Comparison of ENCODE assay signal across 13 cellular contexts in the genomic region with DNA sequence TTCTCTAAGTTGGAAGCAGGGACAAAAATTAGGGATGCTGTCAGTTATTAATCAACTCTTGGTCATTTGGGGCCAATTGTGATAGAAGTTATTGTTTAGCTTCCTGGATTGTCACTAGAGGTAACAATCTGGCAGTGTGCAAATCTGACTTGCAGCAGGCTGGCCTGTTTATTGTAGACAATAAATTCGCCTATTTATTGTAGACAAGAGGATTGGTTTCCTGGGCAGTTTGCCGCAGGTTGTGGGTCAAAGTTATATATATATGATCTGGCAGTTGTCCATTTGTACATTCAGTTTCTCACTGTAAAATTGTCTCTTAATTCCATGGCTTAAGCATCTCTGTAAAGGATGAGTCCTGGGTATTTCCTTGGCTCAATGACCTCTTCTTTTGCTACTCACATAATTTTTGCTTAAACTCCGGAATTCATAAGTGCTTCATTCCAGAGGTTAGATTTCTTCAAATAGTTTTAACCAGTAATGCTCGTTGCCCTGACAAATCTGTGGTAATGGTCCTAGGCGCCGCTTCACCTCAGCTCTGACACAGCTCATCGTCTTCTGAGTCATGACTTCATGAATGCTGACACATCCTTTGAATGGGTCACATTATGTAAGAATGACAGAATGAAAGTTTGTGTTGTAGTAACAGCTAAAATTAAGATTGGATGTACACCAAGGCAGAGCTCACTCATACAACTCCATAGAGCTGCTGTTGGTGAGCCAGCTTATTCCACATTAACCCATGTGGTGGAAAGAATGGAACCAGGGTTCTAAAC. TPM values are rescaled to one million over a fixed set of nuclear protein-coding genes. Genes with fewer than 3 reads are reported as not detected.
DNase-seq lines count a peak whose midpoint lies in the region; ATAC-seq and TF ChIP-seq lines count a peak whose summit lies in the region.
"Had no signal": no experiment of that assay in that cellular context is flagged by ENCODE, and none has a peak within 500 bp of the region (broad histone marks: within the 10 kb centered on the region; RNA-seq: fewer than 3 reads in every experiment).

No MANE protein-coding gene starts in this region.

- peak; percentile 38; the same call in 1 of the 2 replicates for ATAC-seq in Panc1
- ATAC-seq: activated T-cell treated with anti-CD3 and anti-CD28 coated beads, Interleukin-2, amount 50 U/mL, for 72 hours; natural killer cell treated with Interleukin-12 subunit alpha and Interleukin-12 subunit beta and Interleukin-15 and Interleukin-18, amount 100 ng/mL, for 72 hours had no signal

- H3K27me3 ChIP-seq in Panc1 (ENCODE audit: control insufficient read depth, insufficient read depth, low read length) = peaks cover 23% of the 10 kb centered on the region; the same call in 1 of the 2 replicates

- DNase-seq in EL = peak; percentile 96
- DNase-seq in Panc1 (ENCODE audit: low read depth, low spot score) = no peak
- peak; percentile 50 for DNase-seq in epithelial cell of proximal tubule (ENCODE audit: low read depth)
- DNase-seq in skeletal muscle cell (ENCODE audit: low read depth) = peak; percentile 73
- no peak for DNase-seq in NCI-H510A treated with DMSO at 0.1 percent for 48 hours (lab: John Stamatoyannopoulos, UW)
- no peak for DNase-seq in SKM-1 treated with dmso at 0.1 percent for 144 hours (lab: John Stamatoyannopoulos, UW; ENCODE audit: unreplicated experiment)
- DNase-seq in DMS53 treated with DMSO at 0.1 percent for 48 hours (lab: John Stamatoyannopoulos, UW; ENCODE audit: unreplicated experiment) = no peak
- DNase-seq in inferior parietal cortex (ENCODE audit: extremely low spot score) = no peak
- DNase-seq: activated T-cell treated with anti-CD3 and anti-CD28 coated beads, Interleukin-2, amount 50 U/mL, for 72 hours; Caco-2; MM.1S; NCI-H510A had no signal

- no peak overlapping the region for H3K27ac ChIP-seq in Panc1 (ENCODE audit: low read length)

- H3K4me3 ChIP-seq in Panc1 (ENCODE audit: low read depth in 2 of 2, low read length in 2 of 2) (no peak overlapping the region), epithelial cell of proximal tubule (ENCODE audit: low read depth, low read length) (no peak overlapping the region), skeletal muscle cell (ENCODE audit: low read depth, low read length) (no peak overlapping the region)

- POLR2A ChIA-PET in Panc1 (lab: Charles Lee) = no interaction called here

- no TSS peak for BruUV-seq in Panc1 (replicated peaks; lab: Mats Ljungman, UMichigan)

- no peaks in the 10 kb centered on the region for H3K9me3 ChIP-seq in Panc1 (ENCODE audit: control insufficient read depth, insufficient read depth, low read depth, low read length)
- H3K9me3 ChIP-seq: Caco-2 had no signal

- no peaks in the 10 kb centered on the region for H3K4me1 ChIP-seq in Panc1 (ENCODE audit: control insufficient read depth, insufficient read depth, low read length)
- H3K4me1 ChIP-seq: Caco-2 had no signal

- TF ChIP-seq CTCF in Panc1 (IDR thresholded peaks at IDR 0.05) (no peak), epithelial cell of proximal tubule (conservative IDR thresholded peaks at IDR 0.05; ENCODE audit: low read depth, low read length) (no peak)

- no peaks in the 10 kb centered on the region for H3K36me3 ChIP-seq in Panc1 (ENCODE audit: control insufficient read depth, insufficient read depth, low read length)

- CTCF ChIA-PET in Panc1 (lab: Charles Lee) = no interaction called here

- in situ Hi-C loops in Panc1 (cut with HindIII; ENCODE audit: low pct_unique_long_range_greater_than_20kb, low sequenced_read_pairs) = no loop called here

- intact Hi-C loops in Panc1 (cut with micrococcal nuclease; ENCODE audit: unreplicated experiment) = no loop called here

RNA-seq across cellular contexts. Expression of a gene that starts 7.8 kb away (rescaled TPM):
- total RNA-seq in Panc1 (2021; ENCODE audit: unreplicated experiment) (not detected), epithelial cell of proximal tubule (not detected in 2 replicates)
- not detected for polyA plus RNA-seq in Panc1 (2012; ENCODE audit: insufficient read length)
- total RNA-seq: activated T-cell treated with anti-CD3 and anti-CD28 coated beads, Interleukin-2, amount 50 U/mL, for 72 hours; Caco-2; natural killer cell treated with Interleukin-12 subunit alpha and Interleukin-12 subunit beta and Interleukin-15 and Interleukin-18, amount 100 ng/mL, for 72 hours had no signal

RNA-seq across cellular contexts. Expression of a gene that starts 23.6 kb away (rescaled TPM):
- total RNA-seq in Panc1 (2021; ENCODE audit: unreplicated experiment) = not detected
- not detected for polyA plus RNA-seq in Panc1 (2012; ENCODE audit: insufficient read length)
- total RNA-seq in epithelial cell of proximal tubule = not detected in 2 replicates
- total RNA-seq: activated T-cell treated with anti-CD3 and anti-CD28 coated beads, Interleukin-2, amount 50 U/mL, for 72 hours; Caco-2; natural killer cell treated with Interleukin-12 subunit alpha and Interleukin-12 subunit beta and Interleukin-15 and Interleukin-18, amount 100 ng/mL, for 72 hours had no signal

RNA-seq across cellular contexts. Expression of a gene that starts 53.2 kb away (rescaled TPM):
- total RNA-seq in Panc1 (2021; ENCODE audit: unreplicated experiment) (0.15 TPM), epithelial cell of proximal tubule (2.7 and 3.8 TPM in 2 replicates)
- not detected for polyA plus RNA-seq in Panc1 (2012; ENCODE audit: insufficient read length)
- total RNA-seq: activated T-cell treated with anti-CD3 and anti-CD28 coated beads, Interleukin-2, amount 50 U/mL, for 72 hours; natural killer cell treated with Interleukin-12 subunit alpha and Interleukin-12 subunit beta and Interleukin-15 and Interleukin-18, amount 100 ng/mL, for 72 hours had no signal

Comparison
In these comparisons a context has a peak if more than half of its experiments do, and no peak if none do; other contexts are left out.
1. DNase-seq: peak in EL (single experiment), epithelial cell of proximal tubule (single experiment) and skeletal muscle cell (single experiment); none in Panc1 (single experiment), NCI-H510A treated with DMSO at 0.1 percent for 48 hours (single experiment), SKM-1 treated with dmso at 0.1 percent for 144 hours (single experiment), DMS53 treated with DMSO at 0.1 percent for 48 hours (single experiment) and inferior parietal cortex (single experiment).